15 cellular contexts compared by ENCODE assay signal in the genomic region with DNA sequence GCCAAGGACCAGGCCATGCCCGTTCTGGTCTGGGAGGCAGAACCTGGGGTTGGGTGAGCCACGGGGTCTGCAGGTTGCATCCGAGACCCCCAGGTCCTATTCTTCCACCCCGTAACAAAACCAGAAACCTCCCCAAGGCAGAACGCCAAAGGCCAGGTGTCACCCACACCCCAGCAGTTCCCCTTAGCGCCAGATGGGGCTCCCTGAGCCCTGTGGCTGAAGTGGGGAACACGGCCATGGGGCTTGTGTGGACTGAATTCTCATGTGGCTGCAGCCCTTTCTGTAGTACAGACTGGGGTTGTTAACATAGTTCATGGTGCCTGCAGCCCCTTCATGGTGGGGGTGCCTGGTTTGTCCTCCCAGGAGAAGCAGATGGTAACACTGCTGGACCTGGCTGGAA. TPM values are rescaled to one million over a fixed set of nuclear protein-coding genes. Genes with fewer than 3 reads are reported as not detected.
DNase-seq lines count a peak whose midpoint lies in the region; ATAC-seq and TF ChIP-seq lines count a peak whose summit lies in the region.
"Had no signal": no experiment of that assay in that cellular context is flagged by ENCODE, and none has a peak within 500 bp of the region (broad histone marks: within the 10 kb centered on the region; RNA-seq: fewer than 3 reads in every experiment).

No MANE protein-coding gene starts in this region.

- peaks cover 75% of the 10 kb centered on the region for H3K79me2 ChIP-seq in osteoblast (ENCODE audit: insufficient read depth, low read length)

- peak; percentile 28 for TF ChIP-seq CTCF in chondrocyte (IDR thresholded peaks at IDR 0.05)
- TF ChIP-seq CTCF in osteoblast (IDR thresholded peaks at IDR 0.05; ENCODE audit: extremely low read depth, low read depth, low read length), result peak; percentile 19
- TF ChIP-seq CTCF in prostate gland (IDR thresholded peaks at IDR 0.05), result no peak

- H3K27ac ChIP-seq in osteoblast (ENCODE audit: low read depth, low read length) (no peak overlapping the region), prostate gland (peak overlapping the region in 1 of 2 donors; percentile 2)
- H3K27ac ChIP-seq: 22Rv1, colonic mucosa, skin epidermis, transverse colon had no signal

- H3K36me3 ChIP-seq in osteoblast (ENCODE audit: insufficient read depth, low read length) (peaks cover 71% of the 10 kb centered on the region), prostate gland (peaks cover 11 to 13% of the 10 kb centered on the region in 2 donors)

- H3K27ac Mint-ChIP-seq in chondrocyte (ENCODE audit: unreplicated experiment), result no peak overlapping the region
- H3K27ac Mint-ChIP-seq: activated naive CD4-positive, alpha-beta T cell treated with anti-CD3 and anti-CD28 coated beads, Interleukin-2, amount 50 U/mL, for 24 hours had no signal

- H3K9me3 ChIP-seq in osteoblast (ENCODE audit: low read depth, low read length) (no peaks in the 10 kb centered on the region), prostate gland (no peaks in the 10 kb centered on the region)
- H3K9me3 ChIP-seq: colonic mucosa, transverse colon had no signal

- H4K20me1 ChIP-seq in osteoblast (ENCODE audit: insufficient read depth, low read length), result peaks cover 64% of the 10 kb centered on the region

- H3K4me3 ChIP-seq in osteoblast (ENCODE audit: insufficient read depth, low read length), result no peak overlapping the region
- H3K4me3 ChIP-seq in prostate gland, result no peak overlapping the region
- H3K4me3 ChIP-seq: colonic mucosa, skin epidermis, transverse colon had no signal

- H3K4me3 Mint-ChIP-seq in chondrocyte (ENCODE audit: unreplicated experiment), result no peak overlapping the region
- H3K4me3 Mint-ChIP-seq: activated naive CD4-positive, alpha-beta T cell treated with anti-CD3 and anti-CD28 coated beads, Interleukin-2, amount 50 U/mL, for 24 hours; naive thymus-derived CD8-positive, alpha-beta T cell had no signal

- intact Hi-C loops in prostate gland (cut with DNase I), result no loop called here

- WGBS in prostate gland, result 74% methylated on average over 7 of the region's 7 CpGs

- no peak for ATAC-seq in GM18505 (IDR thresholded peaks at IDR 0.05; ENCODE audit: unreplicated experiment)

- TF ChIP-seq POLR2A in GM18505 (IDR thresholded peaks at IDR 0.05; ENCODE audit: borderline replicate concordance, extremely low read depth, insufficient read depth, insufficient read length) (no peak), prostate gland (IDR thresholded peaks at IDR 0.05) (no peak)

- H3K27me3 ChIP-seq in osteoblast (ENCODE audit: insufficient read depth, low read length), result no peaks in the 10 kb centered on the region
- no peaks in the 10 kb centered on the region for H3K27me3 ChIP-seq in prostate gland (replicated peaks; ENCODE audit: insufficient read depth)
- H3K27me3 ChIP-seq: colonic mucosa, transverse colon had no signal

- H3K4me1 ChIP-seq in osteoblast (ENCODE audit: insufficient read depth, low read length) (peaks cover 8% of the 10 kb centered on the region), prostate gland (replicated peaks) (peaks cover 26% of the 10 kb centered on the region)

- H3K4me2 ChIP-seq in osteoblast (ENCODE audit: insufficient read depth, low read length), result no peak overlapping the region

- DNase-seq in DMS 273 (lab: John Stamatoyannopoulos, UW; ENCODE audit: unreplicated experiment) (peak; percentile 54), DMS 273 treated with DMSO at 0.1 percent for 48 hours (lab: John Stamatoyannopoulos, UW) (no peak), HT-29 (ENCODE audit: low spot score) (peak; percentile 34), chondrocyte (ENCODE audit: low spot score) (no peak), osteoblast (ENCODE audit: insufficient read length, low spot score, missing footprints) (peak; percentile 72), hypothalamus (lab: John Stamatoyannopoulos, UW) (no peak), prostate gland (ENCODE audit: low spot score) (no peak)
- DNase-seq: colonic mucosa; naive thymus-derived CD8-positive, alpha-beta T cell; T1000; transverse colon had no signal

- peaks cover 8% of the 10 kb centered on the region for H3K36me3 Mint-ChIP-seq in chondrocyte (ENCODE audit: low read depth)
- H3K36me3 Mint-ChIP-seq: activated naive CD4-positive, alpha-beta T cell treated with anti-CD3 and anti-CD28 coated beads, Interleukin-2, amount 50 U/mL, for 24 hours had no signal

- H2AFZ ChIP-seq in osteoblast (ENCODE audit: low read length), result no peak overlapping the region

- H3K27me3 Mint-ChIP-seq in chondrocyte (ENCODE audit: low read depth), result no peaks in the 10 kb centered on the region
- H3K27me3 Mint-ChIP-seq: activated naive CD4-positive, alpha-beta T cell treated with anti-CD3 and anti-CD28 coated beads, Interleukin-2, amount 50 U/mL, for 24 hours; naive thymus-derived CD8-positive, alpha-beta T cell had no signal

- no peaks in the 10 kb centered on the region for H3K9me3 Mint-ChIP-seq in chondrocyte (ENCODE audit: low read depth)
- H3K9me3 Mint-ChIP-seq: activated naive CD4-positive, alpha-beta T cell treated with anti-CD3 and anti-CD28 coated beads, Interleukin-2, amount 50 U/mL, for 24 hours; naive thymus-derived CD8-positive, alpha-beta T cell had no signal

- peaks cover 23% of the 10 kb centered on the region for H3K4me1 Mint-ChIP-seq in chondrocyte (ENCODE audit: low read depth)
- H3K4me1 Mint-ChIP-seq: activated naive CD4-positive, alpha-beta T cell treated with anti-CD3 and anti-CD28 coated beads, Interleukin-2, amount 50 U/mL, for 24 hours had no signal

RNA-seq across cellular contexts. Expression of a gene that starts 10.2 kb away (rescaled TPM):
- 206 and 239 TPM in 2 replicates for total RNA-seq in HT-29 (2014; rRNA removed; shearing (Covaris generic))
- total RNA-seq in chondrocyte, result 264 to 370 TPM (median 359 TPM) in 3 replicates
- total RNA-seq in osteoblast, result 95.9 and 113 TPM in 2 replicates
- 10 to 100 TPM; 68.5 to 85.4 TPM for total RNA-seq in prostate gland

RNA-seq across cellular contexts. Expression of a gene that starts 39.7 kb away (rescaled TPM):
- 36.2 and 47.6 TPM in 2 replicates for total RNA-seq in HT-29 (2014; rRNA removed; shearing (Covaris generic))
- total RNA-seq in chondrocyte (27.3 to 33.8 TPM (median 32.0 TPM) in 3 replicates), osteoblast (20.3 and 22.4 TPM in 2 replicates), prostate gland (10 to 100 TPM; 31.4 to 62.7 TPM)

Comparison
In these comparisons a context has a peak if more than half of its experiments do, and no peak if none do; other contexts are left out.
1. DNase-seq: peak in DMS 273 (single experiment), HT-29 (single experiment) and osteoblast (single experiment); none in DMS 273 treated with DMSO at 0.1 percent for 48 hours (single experiment), chondrocyte (single experiment), hypothalamus (0 of 51) and prostate gland (single experiment).
2. CTCF ChIP-seq: peak in chondrocyte (single experiment) and osteoblast (single experiment); none in prostate gland (0 of 4).